30 cellular contexts compared by ENCODE assay signal in the genomic region with DNA sequence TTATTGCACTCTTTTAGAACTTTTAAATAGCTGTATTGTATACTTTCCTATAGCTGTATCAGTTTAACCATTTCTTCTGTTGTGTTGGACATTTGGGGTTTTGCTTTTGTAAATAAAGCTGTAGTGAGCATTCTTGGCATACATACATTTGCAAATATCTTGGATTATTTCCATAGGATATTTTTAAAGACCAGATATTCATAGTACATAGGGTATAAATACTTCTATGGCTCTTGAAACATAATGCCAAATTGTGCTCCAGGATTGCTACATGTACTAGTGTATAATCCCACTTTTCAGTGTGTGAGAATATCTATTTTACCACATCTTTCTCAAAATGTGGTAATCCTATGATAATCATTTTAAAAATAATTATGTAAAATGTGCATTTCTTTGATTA.
"Had no signal": no experiment of that assay in that cellular context is flagged by ENCODE, and none has a peak within 500 bp of the region (broad histone marks: within the 10 kb centered on the region; RNA-seq: fewer than 3 reads in every experiment).

No MANE protein-coding gene starts in this region.

- H3K27ac ChIP-seq: brain microvascular endothelial cell, esophagus muscularis mucosa, gastrocnemius medialis, heart left ventricle had no signal

- H3K27ac Mint-ChIP-seq: activated CD4-positive, alpha-beta memory T cell treated with anti-CD3 and anti-CD28 coated beads, Interleukin-2, amount 10 ng/mL, durations not matched to agents 7 days and 5 days; activated CD4-positive, alpha-beta T cell treated with anti-CD3 and anti-CD28 coated beads for 36 hours; activated CD4-positive, alpha-beta T cell treated with anti-CD3 and anti-CD28 coated beads, Interleukin-2, amount 10 ng/mL, durations not matched to agents 7 days and 5 days; activated naive CD4-positive, alpha-beta T cell treated with anti-CD3 and anti-CD28 coated beads, Interleukin-2, amount 10 ng/mL, durations not matched to agents 7 days and 5 days; activated naive CD4-positive, alpha-beta T cell treated with anti-CD3 and anti-CD28 coated beads, Interleukin-2, amount 50 U/mL, for 72 hours; activated naive CD8-positive, alpha-beta T cell treated with anti-CD3 and anti-CD28 coated beads, Interleukin-2, amount 10 ng/mL, durations not matched to agents 7 days and 5 days; activated T-cell treated with anti-CD3 and anti-CD28 coated beads, Interleukin-2, amount 50 U/mL, for 24 hours; activated T-cell treated with anti-CD3 and anti-CD28 coated beads, Interleukin-2, amount 50 U/mL, for 72 hours; effector memory CD8-positive, alpha-beta T cell had no signal

- H3K27me3 ChIP-seq: brain microvascular endothelial cell, esophagus muscularis mucosa, gastrocnemius medialis, heart left ventricle had no signal

- H3K9me3 ChIP-seq: esophagus muscularis mucosa, gastrocnemius medialis had no signal

- DNase-seq: activated CD4-positive, alpha-beta memory T cell treated with anti-CD3 and anti-CD28 coated beads, Interleukin-2, amount 10 ng/mL, durations not matched to agents 7 days and 5 days; activated CD4-positive, alpha-beta T cell treated with anti-CD3 and anti-CD28 coated beads for 36 hours; activated CD4-positive, alpha-beta T cell treated with anti-CD3 and anti-CD28 coated beads, Interleukin-2, amount 10 ng/mL, durations not matched to agents 7 days and 5 days; activated CD4-positive, alpha-beta T cell treated with anti-CD3 and anti-CD28 coated beads, Interleukin-2, amount 50 U/mL, for 4 hours; activated CD4-positive, CD25-positive, alpha-beta regulatory T cell; activated CD4-positive, CD25-positive, alpha-beta regulatory T cell treated with anti-CD3 and anti-CD28 coated beads, Interleukin-2, amount 50 U/mL, for 72 hours; activated CD8-positive, alpha-beta memory T cell treated with anti-CD3 and anti-CD28 coated beads, Interleukin-2, amount 50 U/mL, for 48 hours; activated gamma-delta T cell; activated naive CD4-positive, alpha-beta T cell; activated naive CD4-positive, alpha-beta T cell treated with anti-CD3 and anti-CD28 coated beads, Interleukin-2, amount 10 ng/mL, durations not matched to agents 7 days and 5 days; activated naive CD8-positive, alpha-beta T cell treated with anti-CD3 and anti-CD28 coated beads, Interleukin-2, amount 10 ng/mL, durations not matched to agents 7 days and 5 days; activated T-cell treated with anti-CD3 and anti-CD28 coated beads for 4 hours; activated T-cell treated with anti-CD3 and anti-CD28 coated beads, Interleukin-2, amount 50 U/mL, for 24 hours; activated T-cell treated with anti-CD3 and anti-CD28 coated beads, Interleukin-2, amount 50 U/mL, for 72 hours; amniotic stem cell; anterior cingulate cortex; brain microvascular endothelial cell; caudate nucleus; cortex of kidney; dermis blood vessel endothelial cell; effector CD4-positive, alpha-beta T cell; effector memory CD8-positive, alpha-beta T cell; erythroblast; foreskin fibroblast; gastrocnemius medialis; glutamatergic neuron; heart left ventricle; T-helper 2 cell had no signal

- H3K9me3 Mint-ChIP-seq: activated CD4-positive, alpha-beta T cell treated with anti-CD3 and anti-CD28 coated beads, Interleukin-2, amount 10 ng/mL, durations not matched to agents 7 days and 5 days; activated naive CD4-positive, alpha-beta T cell treated with anti-CD3 and anti-CD28 coated beads, Interleukin-2, amount 50 U/mL, for 72 hours; activated naive CD8-positive, alpha-beta T cell treated with anti-CD3 and anti-CD28 coated beads, Interleukin-2, amount 10 ng/mL, durations not matched to agents 7 days and 5 days; activated T-cell treated with anti-CD3 and anti-CD28 coated beads, Interleukin-2, amount 50 U/mL, for 24 hours; effector memory CD8-positive, alpha-beta T cell had no signal

- ATAC-seq: activated CD4-positive, alpha-beta T cell treated with anti-CD3 and anti-CD28 coated beads for 36 hours; activated naive CD4-positive, alpha-beta T cell treated with anti-CD3 and anti-CD28 coated beads, Interleukin-2, amount 50 U/mL, for 72 hours; activated T-cell treated with anti-CD3 and anti-CD28 coated beads, Interleukin-2, amount 50 U/mL, for 72 hours; effector memory CD8-positive, alpha-beta T cell; gastrocnemius medialis; heart left ventricle had no signal

- H3K4me3 Mint-ChIP-seq: activated CD4-positive, alpha-beta memory T cell treated with anti-CD3 and anti-CD28 coated beads, Interleukin-2, amount 10 ng/mL, durations not matched to agents 7 days and 5 days; activated CD4-positive, alpha-beta T cell treated with anti-CD3 and anti-CD28 coated beads for 36 hours; activated CD4-positive, alpha-beta T cell treated with anti-CD3 and anti-CD28 coated beads, Interleukin-2, amount 10 ng/mL, durations not matched to agents 7 days and 5 days; activated naive CD4-positive, alpha-beta T cell treated with anti-CD3 and anti-CD28 coated beads, Interleukin-2, amount 10 ng/mL, durations not matched to agents 7 days and 5 days; activated naive CD8-positive, alpha-beta T cell treated with anti-CD3 and anti-CD28 coated beads, Interleukin-2, amount 10 ng/mL, durations not matched to agents 7 days and 5 days; activated T-cell treated with anti-CD3 and anti-CD28 coated beads, Interleukin-2, amount 50 U/mL, for 24 hours; activated T-cell treated with anti-CD3 and anti-CD28 coated beads, Interleukin-2, amount 50 U/mL, for 72 hours; effector memory CD8-positive, alpha-beta T cell had no signal

- H3K36me3 Mint-ChIP-seq: activated naive CD4-positive, alpha-beta T cell treated with anti-CD3 and anti-CD28 coated beads, Interleukin-2, amount 50 U/mL, for 72 hours had no signal

- H3K27me3 Mint-ChIP-seq: activated CD4-positive, alpha-beta memory T cell treated with anti-CD3 and anti-CD28 coated beads, Interleukin-2, amount 10 ng/mL, durations not matched to agents 7 days and 5 days; activated CD4-positive, alpha-beta T cell treated with anti-CD3 and anti-CD28 coated beads for 36 hours; activated CD4-positive, alpha-beta T cell treated with anti-CD3 and anti-CD28 coated beads, Interleukin-2, amount 10 ng/mL, durations not matched to agents 7 days and 5 days; activated naive CD4-positive, alpha-beta T cell treated with anti-CD3 and anti-CD28 coated beads, Interleukin-2, amount 10 ng/mL, durations not matched to agents 7 days and 5 days; activated naive CD8-positive, alpha-beta T cell treated with anti-CD3 and anti-CD28 coated beads, Interleukin-2, amount 10 ng/mL, durations not matched to agents 7 days and 5 days; activated T-cell treated with anti-CD3 and anti-CD28 coated beads, Interleukin-2, amount 50 U/mL, for 24 hours; effector memory CD8-positive, alpha-beta T cell had no signal

- H3K36me3 ChIP-seq: brain microvascular endothelial cell had no signal

- H3K4me3 ChIP-seq: esophagus muscularis mucosa, gastrocnemius medialis, heart left ventricle had no signal
